27 cellular contexts compared by ENCODE assay signal in genomic region chr5:7638456-7638855, GRCh38.
A peak's percentile ranks its signal among the peaks of the same experiment; 100 is the strongest.
DNase-seq lines count a peak whose midpoint lies in the region; ATAC-seq and TF ChIP-seq lines count a peak whose summit lies in the region.
"Had no signal": no experiment of that assay in that cellular context is flagged by ENCODE, and none has a peak within 500 bp of the region (broad histone marks: within the 10 kb centered on the region; RNA-seq: fewer than 3 reads in every experiment).

No MANE protein-coding gene starts in this region.

- H3K9me3 Mint-ChIP-seq in activated naive CD8-positive, alpha-beta T cell treated with anti-CD3 and anti-CD28 coated beads for 36 hours, result peaks cover 11% of the 10 kb centered on the region
- peaks cover 0 to 9% (median 4%) of the 10 kb centered on the region in 7 donors for H3K9me3 Mint-ChIP-seq in CD14-positive monocyte
- H3K9me3 Mint-ChIP-seq in CD4-positive, alpha-beta memory T cell, result peaks cover 0 to 12% (median 4%) of the 10 kb centered on the region in 8 donors
- H3K9me3 Mint-ChIP-seq: activated CD4-positive, alpha-beta memory T cell treated with anti-CD3 and anti-CD28 coated beads, Interleukin-2, amount 10 ng/mL, durations not matched to agents 7 days and 5 days; T-helper 1 cell treated with Interleukin-12 subunit alpha and Interleukin-12 subunit beta and Interleukin-4 antibody, amounts not matched to agents 30 μg/mL and 1 μg/mL, for 36 hours had no signal

- TF ChIP-seq CTCF in CD14-positive monocyte (IDR thresholded peaks at IDR 0.05) (no peak), lower lobe of right lung (IDR thresholded peaks at IDR 0.05) (no peak)

- no peak overlapping the region for H3K4me3 ChIP-seq in CD4-positive, alpha-beta memory T cell (ENCODE audit: low read length in 2 of 2)
- no peak overlapping the region for H3K4me3 ChIP-seq in lower lobe of right lung
- H3K4me3 ChIP-seq: lung, tibial artery had no signal

- no peak overlapping the region for H3K27ac Mint-ChIP-seq in activated naive CD8-positive, alpha-beta T cell treated with anti-CD3 and anti-CD28 coated beads for 36 hours
- no peak overlapping the region for H3K27ac Mint-ChIP-seq in CD14-positive monocyte
- H3K27ac Mint-ChIP-seq in CD4-positive, alpha-beta memory T cell, result no peak overlapping the region
- H3K27ac Mint-ChIP-seq: activated CD4-positive, alpha-beta memory T cell treated with anti-CD3 and anti-CD28 coated beads, Interleukin-2, amount 10 ng/mL, durations not matched to agents 7 days and 5 days; B cell; progenitor cell of endocrine pancreas; stimulated activated naive CD8-positive, alpha-beta T cell treated with anti-CD3 and anti-CD28 coated beads, Interleukin-15, Interleukin-2, amounts not matched to agents 100 ng/mL and 50 ng/mL, for 24 hours; T-helper 1 cell treated with Interleukin-12 subunit alpha and Interleukin-12 subunit beta and Interleukin-4 antibody, amounts not matched to agents 30 μg/mL and 1 μg/mL, for 36 hours had no signal

- no peaks in the 10 kb centered on the region for H3K36me3 ChIP-seq in CD4-positive, alpha-beta memory T cell (ENCODE audit: insufficient read depth, low read length)
- no peaks in the 10 kb centered on the region for H3K36me3 ChIP-seq in lower lobe of right lung
- H3K36me3 ChIP-seq: tibial artery had no signal

- no peaks in the 10 kb centered on the region for H3K27me3 Mint-ChIP-seq in activated naive CD8-positive, alpha-beta T cell treated with anti-CD3 and anti-CD28 coated beads for 36 hours
- no peaks in the 10 kb centered on the region for H3K27me3 Mint-ChIP-seq in CD14-positive monocyte (ENCODE audit: low read depth in 3 of 3)
- peaks cover 0 to 3% of the 10 kb centered on the region in 2 donors for H3K27me3 Mint-ChIP-seq in CD4-positive, alpha-beta memory T cell
- H3K27me3 Mint-ChIP-seq: activated CD4-positive, alpha-beta memory T cell treated with anti-CD3 and anti-CD28 coated beads, Interleukin-2, amount 10 ng/mL, durations not matched to agents 7 days and 5 days; B cell; progenitor cell of endocrine pancreas; stimulated activated naive CD8-positive, alpha-beta T cell treated with anti-CD3 and anti-CD28 coated beads, Interleukin-15, Interleukin-2, amounts not matched to agents 100 ng/mL and 50 ng/mL, for 24 hours had no signal

- no peak for ATAC-seq in lower lobe of right lung

- no peaks in the 10 kb centered on the region for H3K27me3 ChIP-seq in CD4-positive, alpha-beta memory T cell (ENCODE audit: insufficient read depth, low read length)
- H3K27me3 ChIP-seq in lower lobe of right lung (ENCODE audit: low read depth), result no peaks in the 10 kb centered on the region
- H3K27me3 ChIP-seq: tibial artery had no signal

- H3K36me3 Mint-ChIP-seq in activated naive CD8-positive, alpha-beta T cell treated with anti-CD3 and anti-CD28 coated beads for 36 hours, result no peaks in the 10 kb centered on the region
- no peaks in the 10 kb centered on the region for H3K36me3 Mint-ChIP-seq in CD14-positive monocyte
- H3K36me3 Mint-ChIP-seq in CD4-positive, alpha-beta memory T cell, result no peaks in the 10 kb centered on the region

- no peaks in the 10 kb centered on the region for H3K9me3 ChIP-seq in CD4-positive, alpha-beta memory T cell (ENCODE audit: control insufficient read depth in 1 of 2, low read length in 2 of 2)
- no peaks in the 10 kb centered on the region for H3K9me3 ChIP-seq in lower lobe of right lung
- H3K9me3 ChIP-seq: SK-N-SH had no signal

- H3K4me3 Mint-ChIP-seq in activated naive CD8-positive, alpha-beta T cell treated with anti-CD3 and anti-CD28 coated beads for 36 hours, result no peak overlapping the region
- H3K4me3 Mint-ChIP-seq in CD14-positive monocyte, result no peak overlapping the region
- no peak overlapping the region for H3K4me3 Mint-ChIP-seq in CD4-positive, alpha-beta memory T cell
- H3K4me3 Mint-ChIP-seq: activated CD4-positive, alpha-beta memory T cell treated with anti-CD3 and anti-CD28 coated beads, Interleukin-2, amount 10 ng/mL, durations not matched to agents 7 days and 5 days; B cell; stimulated activated naive CD8-positive, alpha-beta T cell treated with anti-CD3 and anti-CD28 coated beads, Interleukin-15, Interleukin-2, amounts not matched to agents 100 ng/mL and 50 ng/mL, for 24 hours; T-helper 1 cell treated with Interleukin-12 subunit alpha and Interleukin-12 subunit beta and Interleukin-4 antibody, amounts not matched to agents 30 μg/mL and 1 μg/mL, for 36 hours had no signal

- intact Hi-C loops in CD14-positive monocyte (cut with micrococcal nuclease) (no loop called here), lower lobe of right lung (cut with DNase I) (no loop called here)
- intact Hi-C loops in CD4-positive, alpha-beta memory T cell (cut with micrococcal nuclease), result no loop called here

- H3K27ac ChIP-seq in caudate nucleus (ENCODE audit: low read depth, low read length) (peak overlapping the region; percentile 20), lower lobe of right lung (no peak overlapping the region)
- no peak overlapping the region for H3K27ac ChIP-seq in CD4-positive, alpha-beta memory T cell (ENCODE audit: low read depth, low read length)
- H3K27ac ChIP-seq: KMS-11, tibial artery had no signal

- H3K4me1 ChIP-seq in CD4-positive, alpha-beta memory T cell (ENCODE audit: insufficient read depth, low read length), result no peaks in the 10 kb centered on the region
- H3K4me1 ChIP-seq in lower lobe of right lung, result no peaks in the 10 kb centered on the region
- H3K4me1 ChIP-seq: tibial artery had no signal

- DNase-seq in A172 (ENCODE audit: low spot score) (peak; percentile 31), LoVo (ENCODE audit: low spot score) (peak; percentile 1), caudate nucleus (lab: John Stamatoyannopoulos, UW) (no peak), non-pigmented ciliary epithelial cell (ENCODE audit: low read depth) (peak; percentile 11), CD14-positive monocyte (ENCODE audit: low spot score) (no peak), lower lobe of right lung (no peak)
- no peak for DNase-seq in activated naive CD8-positive, alpha-beta T cell treated with anti-CD3 and anti-CD28 coated beads for 36 hours
- no peak for DNase-seq in CD4-positive, alpha-beta memory T cell
- DNase-seq: activated CD4-positive, alpha-beta memory T cell treated with anti-CD3 and anti-CD28 coated beads, Interleukin-2, amount 10 ng/mL, durations not matched to agents 7 days and 5 days; activated CD4-positive, alpha-beta T cell treated with anti-CD3 and anti-CD28 coated beads for 1 hour; activated CD8-positive, alpha-beta memory T cell treated with anti-CD3 and anti-CD28 coated beads, Interleukin-2, amount 50 U/mL, for 48 hours; activated naive CD4-positive, alpha-beta T cell treated with anti-CD3 and anti-CD28 coated beads, Interleukin-2, amount 50 U/mL, for 16 hours; cerebellar nuclear complex; GDM1; MV-4-11; NCI-H1436 treated with DMSO at 0.1 percent for 48 hours; NCI-H2107; NCI-H446 treated with DMSO at 0.1 percent for 48 hours; NCI-H82; SK-N-SH; tibial artery had no signal

- CTCF ChIA-PET in CD4-positive, alpha-beta memory T cell (lab: Charles Lee; ENCODE audit: partially characterized antibody), result no interaction called here

- POLR2A ChIA-PET in CD4-positive, alpha-beta memory T cell (lab: Charles Lee; ENCODE audit: partially characterized antibody), result no interaction called here

- H3K4me1 Mint-ChIP-seq in activated naive CD8-positive, alpha-beta T cell treated with anti-CD3 and anti-CD28 coated beads for 36 hours, result no peaks in the 10 kb centered on the region
- no peaks in the 10 kb centered on the region for H3K4me1 Mint-ChIP-seq in CD14-positive monocyte
- H3K4me1 Mint-ChIP-seq in CD4-positive, alpha-beta memory T cell, result peaks cover 0 to 1% (median 0%) of the 10 kb centered on the region in 4 donors
- H3K4me1 Mint-ChIP-seq: activated CD4-positive, alpha-beta memory T cell treated with anti-CD3 and anti-CD28 coated beads, Interleukin-2, amount 10 ng/mL, durations not matched to agents 7 days and 5 days; B cell had no signal

Comparison
In these comparisons a context has a peak if more than half of its experiments do, and no peak if none do; other contexts are left out.
1. DNase-seq: peak in A172 (single experiment), LoVo (single experiment) and non-pigmented ciliary epithelial cell (single experiment); none in caudate nucleus (0 of 61), activated naive CD8-positive, alpha-beta T cell treated with anti-CD3 and anti-CD28 coated beads for 36 hours (single experiment), CD14-positive monocyte (single experiment), CD4-positive, alpha-beta memory T cell (0 of 5) and lower lobe of right lung (single experiment).